ENCODE assay signal across 9 cellular contexts in the genomic region with DNA sequence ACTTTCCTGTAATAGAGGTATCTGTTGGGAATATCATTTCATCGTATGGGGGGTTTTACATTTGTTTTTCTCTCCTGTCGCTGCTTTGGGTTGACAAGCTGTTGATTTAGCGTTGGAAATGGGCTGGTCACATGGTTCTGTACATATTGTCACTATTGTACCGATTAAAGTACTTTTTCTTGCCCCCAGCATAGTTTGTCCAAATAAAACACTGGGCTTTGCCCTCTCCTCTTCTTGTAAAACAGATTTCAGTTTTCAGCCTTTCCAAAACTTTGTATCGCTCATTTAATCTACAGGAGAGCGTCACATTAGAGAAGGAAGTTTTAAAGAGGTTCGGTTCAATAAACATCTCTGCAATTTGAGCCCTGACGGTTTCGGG. TPM values are rescaled to one million over a fixed set of nuclear protein-coding genes. Genes with fewer than 3 reads are reported as not detected.
DNase-seq lines count a peak whose midpoint lies in the region; ATAC-seq and TF ChIP-seq lines count a peak whose summit lies in the region.
"Had no signal": no experiment of that assay in that cellular context is flagged by ENCODE, and none has a peak within 500 bp of the region (broad histone marks: within the 10 kb centered on the region; RNA-seq: fewer than 3 reads in every experiment).

No MANE protein-coding gene starts in this region.

- H3K27ac Mint-ChIP-seq in activated CD4-positive, alpha-beta T cell treated with anti-CD3 and anti-CD28 coated beads for 36 hours, result peak overlapping the region; percentile 64
- H3K27ac Mint-ChIP-seq in activated naive CD8-positive, alpha-beta T cell, result peak overlapping the region; percentile 69

- intact Hi-C loops in activated CD4-positive, alpha-beta T cell treated with anti-CD3 and anti-CD28 coated beads for 36 hours (cut with DNase I, micrococcal nuclease), result loop anchor here (1.0 to 10.0 kb wide), 6 partner anchors 8 to 662 kb away; a partner anchor contains a TSS
- intact Hi-C loops in left lung (cut with DNase I), result loop anchor here in 1 of 2 donors (10.0 kb wide), 1 partner anchor 70 kb away; no protein-coding TSS in a partner anchor

- no peak for TF ChIP-seq CTCF in left lung (IDR thresholded peaks at IDR 0.05)

- POLR2A ChIA-PET in activated CD4-positive, alpha-beta T cell treated with anti-CD3 and anti-CD28 coated beads for 36 hours (lab: Charles Lee), result no interaction called here

- H3K27me3 Mint-ChIP-seq in activated CD4-positive, alpha-beta T cell treated with anti-CD3 and anti-CD28 coated beads for 36 hours, result peaks cover 27% of the 10 kb centered on the region
- peaks cover 20% of the 10 kb centered on the region for H3K27me3 Mint-ChIP-seq in activated naive CD8-positive, alpha-beta T cell

- H3K36me3 Mint-ChIP-seq in activated CD4-positive, alpha-beta T cell treated with anti-CD3 and anti-CD28 coated beads for 36 hours (ENCODE audit: low read depth), result peaks cover 26% of the 10 kb centered on the region
- H3K36me3 Mint-ChIP-seq in activated naive CD8-positive, alpha-beta T cell, result peaks cover 12% of the 10 kb centered on the region

- no peak for ATAC-seq in activated CD4-positive, alpha-beta T cell treated with anti-CD3 and anti-CD28 coated beads for 36 hours
- ATAC-seq in left lung (no peak), HG03175 (IDR thresholded peaks at IDR 0.05; ENCODE audit: unreplicated experiment) (no peak)

- H3K4me1 Mint-ChIP-seq in activated CD4-positive, alpha-beta T cell treated with anti-CD3 and anti-CD28 coated beads for 36 hours, result peaks cover 39% of the 10 kb centered on the region
- peaks cover 40% of the 10 kb centered on the region for H3K4me1 Mint-ChIP-seq in activated naive CD8-positive, alpha-beta T cell (ENCODE audit: low read depth)

- peak overlapping the region; percentile 47 to 60 for H3K4me3 ChIP-seq in left lung

- H3K27me3 ChIP-seq in left lung, result peaks cover 12 to 37% of the 10 kb centered on the region in 2 donors

- H3K27ac ChIP-seq in left lung, result no peak overlapping the region

- CTCF ChIA-PET in activated CD4-positive, alpha-beta T cell treated with anti-CD3 and anti-CD28 coated beads for 36 hours (lab: Charles Lee), result interaction anchor here (1.0 to 2.1 kb wide), 2 partner anchors 10 to 96 kb away, joined by 3 to 5 read pairs; no protein-coding TSS in a partner anchor

- no peak for DNase-seq in activated CD4-positive, alpha-beta T cell treated with anti-CD3 and anti-CD28 coated beads for 36 hours
- no peak for DNase-seq in activated CD4-positive, alpha-beta T cell treated with anti-CD3 and anti-CD28 coated beads for 1 hour
- DNase-seq in left lung, result no peak
- DNase-seq in superior temporal gyrus (ENCODE audit: extremely low spot score), result peak; percentile 51
- no peak for DNase-seq in hypothalamus (lab: John Stamatoyannopoulos, UW)
- no peak for DNase-seq in stimulated activated CD4-positive, alpha-beta T cell treated with anti-CD3 and anti-CD28 coated beads, Interleukin-1b, Interleukin-23, amount 100 ng/mL, for 48 hours

- peak overlapping the region; percentile 88 for H3K4me3 Mint-ChIP-seq in activated CD4-positive, alpha-beta T cell treated with anti-CD3 and anti-CD28 coated beads for 36 hours
- peak overlapping the region; percentile 93 for H3K4me3 Mint-ChIP-seq in activated naive CD8-positive, alpha-beta T cell

- H3K9me3 Mint-ChIP-seq in activated CD4-positive, alpha-beta T cell treated with anti-CD3 and anti-CD28 coated beads for 36 hours (ENCODE audit: low read depth), result no peaks in the 10 kb centered on the region
- H3K9me3 Mint-ChIP-seq in activated naive CD8-positive, alpha-beta T cell (ENCODE audit: low read depth), result no peaks in the 10 kb centered on the region

- no peaks in the 10 kb centered on the region for H3K9me3 ChIP-seq in left lung

- H3K36me3 ChIP-seq in left lung, result peaks cover 0 to 22% of the 10 kb centered on the region in 2 donors

- H3K4me1 ChIP-seq in left lung, result peaks cover 13 to 40% of the 10 kb centered on the region in 2 donors

RNA-seq across cellular contexts. Expression of a gene that starts 4.0 kb away (rescaled TPM):
- total RNA-seq in activated CD4-positive, alpha-beta T cell treated with anti-CD3 and anti-CD28 coated beads for 36 hours, result 10 to 100 TPM; 52.9 to 55.2 TPM
- 10 to 100 TPM; 42.3 to 47.5 TPM for total RNA-seq in left lung

RNA-seq across cellular contexts. Expression of a gene that starts 8.7 kb away (rescaled TPM):
- 10 to 100 TPM; 53.8 to 77.1 TPM for total RNA-seq in activated CD4-positive, alpha-beta T cell treated with anti-CD3 and anti-CD28 coated beads for 36 hours
- 10 to 100 TPM; 54.3 to 55.0 TPM for total RNA-seq in left lung

RNA-seq across cellular contexts. Expression of a gene that starts 20.4 kb away (rescaled TPM):
- total RNA-seq in activated CD4-positive, alpha-beta T cell treated with anti-CD3 and anti-CD28 coated beads for 36 hours, result under 1 TPM; 0.09 to 0.11 TPM
- 1 to 10 TPM in 1 of 2 donors, not detected in 1; 6.4 TPM for total RNA-seq in left lung
- total RNA-seq: LHCN-M2 had no signal
